Comparison of ENCODE assay signal across 23 cellular contexts in genomic region chr6:162234631-162235030, GRCh38.
"Had no signal": no experiment of that assay in that cellular context is flagged by ENCODE, and none has a peak within 500 bp of the region (broad histone marks: within the 10 kb centered on the region; RNA-seq: fewer than 3 reads in every experiment).

No MANE protein-coding gene starts in this region.

- ATAC-seq: gastroesophageal sphincter, natural killer cell had no signal

- H3K9me3 ChIP-seq: colonic mucosa, esophagus squamous epithelium, gastroesophageal sphincter, ovary, sigmoid colon, stomach, thoracic aorta, transverse colon had no signal

- H3K27me3 ChIP-seq: colonic mucosa, esophagus squamous epithelium, gastroesophageal sphincter, neural progenitor cell, ovary, sigmoid colon, stomach, transverse colon had no signal

- H3K9me3 Mint-ChIP-seq: neural progenitor cell had no signal

- DNase-seq: caudate nucleus; colonic mucosa; dermis blood vessel endothelial cell; esophagus squamous epithelium; foreskin fibroblast; hypothalamus; islet precursor cell; mammary epithelial cell; natural killer cell; nucleus accumbens; ovary; sigmoid colon; stimulated activated CD4-positive, alpha-beta T cell treated with anti-CD3 and anti-CD28 coated beads, Interleukin-2, amount 100 ng/mL, for 24 hours; stimulated activated CD4-positive, alpha-beta T cell treated with anti-CD3 and anti-CD28 coated beads, Interleukin-4, amount 100 ng/mL, for 4 hours; stimulated activated naive CD4-positive, alpha-beta T cell; stomach; substantia nigra; transverse colon had no signal

- H3K36me3 Mint-ChIP-seq: natural killer cell, neural progenitor cell had no signal

- H3K4me3 Mint-ChIP-seq: natural killer cell, neural progenitor cell had no signal

- H3K27ac ChIP-seq: colonic mucosa, esophagus squamous epithelium, gastroesophageal sphincter, neural progenitor cell, ovary, sigmoid colon, skin epidermis, stomach, thoracic aorta, transverse colon had no signal

- H3K4me3 ChIP-seq: colonic mucosa, esophagus squamous epithelium, gastroesophageal sphincter, neural progenitor cell, ovary, sigmoid colon, skin epidermis, stomach, thoracic aorta, transverse colon had no signal

- H3K27ac Mint-ChIP-seq: natural killer cell, neural progenitor cell, progenitor cell of endocrine pancreas had no signal

- H3K4me1 ChIP-seq: colonic mucosa, esophagus squamous epithelium, gastroesophageal sphincter, stomach, transverse colon had no signal

- H3K4me1 Mint-ChIP-seq: natural killer cell had no signal

- H3K36me3 ChIP-seq: colonic mucosa, esophagus squamous epithelium, gastroesophageal sphincter, neural progenitor cell, ovary, sigmoid colon, stomach, thoracic aorta, transverse colon had no signal

- H3K9ac ChIP-seq: neural progenitor cell had no signal
